ENCODE assay signal across 9 cellular contexts in the genomic region with DNA sequence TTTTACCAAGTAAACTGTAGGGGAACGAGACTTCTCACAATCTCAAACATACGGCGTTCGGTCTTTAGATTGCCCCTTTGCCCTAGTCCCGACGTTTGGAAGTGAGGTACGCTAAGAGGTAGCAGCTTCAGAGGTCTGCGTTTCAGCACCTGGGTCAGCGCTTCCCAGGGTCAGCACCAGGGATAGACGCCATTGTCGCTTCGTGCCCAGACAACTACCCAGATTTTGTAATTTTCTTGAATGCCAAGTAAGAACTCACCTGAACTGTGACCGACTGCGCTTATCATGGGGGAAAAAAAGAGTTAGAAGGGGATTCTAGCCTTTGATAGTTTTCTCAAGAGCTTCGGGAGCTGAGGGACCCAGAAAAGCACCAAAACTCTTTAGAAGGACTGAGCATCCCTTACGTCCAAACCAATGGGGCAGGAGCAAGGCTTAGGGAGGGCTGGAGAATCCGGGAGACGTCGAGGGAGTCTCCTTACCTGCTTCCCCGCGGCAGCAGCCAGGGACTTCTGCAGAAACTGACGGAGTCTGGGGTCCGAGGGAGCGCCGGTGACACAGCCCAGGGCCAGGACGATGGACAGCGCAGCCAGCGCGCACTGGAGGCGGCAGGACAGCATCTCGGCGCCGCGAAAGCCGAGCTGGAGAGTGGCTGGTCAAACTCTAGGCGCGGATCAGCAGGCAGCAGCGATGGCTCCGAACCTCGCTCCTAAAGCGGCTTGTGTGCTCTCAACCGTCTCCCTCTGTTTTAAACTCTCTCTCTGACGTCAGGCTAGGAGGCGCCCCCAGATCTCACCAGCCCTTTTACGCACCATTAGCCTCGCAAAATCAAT. TPM values are rescaled to one million over a fixed set of nuclear protein-coding genes. Genes with fewer than 3 reads are reported as not detected.
DNase-seq lines count a peak whose midpoint lies in the region; ATAC-seq lines count a peak whose summit lies in the region.
"Had no signal": no experiment of that assay in that cellular context is flagged by ENCODE, and none has a peak within 500 bp of the region (broad histone marks: within the 10 kb centered on the region; RNA-seq: fewer than 3 reads in every experiment).

SST (minus strand) TSS at position 720 of the 830 bp plus-strand sequence; CDS start at position 617, 103 bp downstream.

- peaks cover 12% of the 10 kb centered on the region for H3K4me1 Mint-ChIP-seq in activated CD4-positive, alpha-beta T cell treated with anti-CD3 and anti-CD28 coated beads for 36 hours
- H3K4me1 Mint-ChIP-seq in immature natural killer cell = no peaks in the 10 kb centered on the region

- H3K27me3 Mint-ChIP-seq in activated CD4-positive, alpha-beta T cell treated with anti-CD3 and anti-CD28 coated beads for 36 hours = peaks cover 55% of the 10 kb centered on the region
- H3K27me3 Mint-ChIP-seq in immature natural killer cell (ENCODE audit: low read depth in 3 of 3) = peaks cover 11 to 20% (median 13%) of the 10 kb centered on the region in 3 donors

- intact Hi-C loops in activated CD4-positive, alpha-beta T cell treated with anti-CD3 and anti-CD28 coated beads for 36 hours (cut with DNase I, micrococcal nuclease) = no loop called here

- no peaks in the 10 kb centered on the region for H3K36me3 Mint-ChIP-seq in activated CD4-positive, alpha-beta T cell treated with anti-CD3 and anti-CD28 coated beads for 36 hours (ENCODE audit: low read depth)
- no peaks in the 10 kb centered on the region for H3K36me3 Mint-ChIP-seq in immature natural killer cell

- CTCF ChIA-PET in activated CD4-positive, alpha-beta T cell treated with anti-CD3 and anti-CD28 coated beads for 36 hours (lab: Charles Lee) = interaction anchor here (0.5 to 3.2 kb wide), 7 partner anchors 9 to 1149 kb away, joined by 3 to 30 read pairs (median 4); no protein-coding TSS in a partner anchor

- peak; percentile 40 for ATAC-seq in activated CD4-positive, alpha-beta T cell treated with anti-CD3 and anti-CD28 coated beads for 36 hours

- H3K9me3 Mint-ChIP-seq in activated CD4-positive, alpha-beta T cell treated with anti-CD3 and anti-CD28 coated beads for 36 hours (ENCODE audit: low read depth) = no peaks in the 10 kb centered on the region
- peaks cover 0 to 1% (median 0%) of the 10 kb centered on the region in 6 donors for H3K9me3 Mint-ChIP-seq in immature natural killer cell

- no peak within 1 kb of the TSS for H3K4me3 Mint-ChIP-seq in activated CD4-positive, alpha-beta T cell treated with anti-CD3 and anti-CD28 coated beads for 36 hours
- H3K4me3 Mint-ChIP-seq in immature natural killer cell = no peak within 1 kb of the TSS

- POLR2A ChIA-PET in activated CD4-positive, alpha-beta T cell treated with anti-CD3 and anti-CD28 coated beads for 36 hours (lab: Charles Lee) = no interaction called here

- DNase-seq in activated CD4-positive, alpha-beta T cell treated with anti-CD3 and anti-CD28 coated beads for 36 hours = peak; percentile 64
- DNase-seq in activated CD4-positive, alpha-beta T cell treated with anti-CD3 and anti-CD28 coated beads for 1 hour = no peak
- peak; percentile 27 to 40 for DNase-seq in activated CD4-positive, alpha-beta T cell treated with anti-CD3 and anti-CD28 coated beads, Interleukin-2, amount 50 U/mL, for 48 hours
- peak; percentile 16 for DNase-seq in hepatic stellate cell (ENCODE audit: low spot score)
- peak; percentile 26 for DNase-seq in stromal cell of bone marrow (ENCODE audit: low read depth)
- no peak for DNase-seq in NCI-H187 treated with DMSO at 0.1 percent for 48 hours (lab: John Stamatoyannopoulos, UW)
- DNase-seq in immature natural killer cell = no peak
- no peak for DNase-seq in GM19238 (ENCODE audit: insufficient read length, low spot score)

- H3K27ac Mint-ChIP-seq in activated CD4-positive, alpha-beta T cell treated with anti-CD3 and anti-CD28 coated beads for 36 hours = no peak within 1 kb of the TSS
- no peak within 1 kb of the TSS for H3K27ac Mint-ChIP-seq in immature natural killer cell

RNA-seq across cellular contexts. Expression of gene SST, which starts in this region (rescaled TPM):
- total RNA-seq in activated CD4-positive, alpha-beta T cell treated with anti-CD3 and anti-CD28 coated beads for 36 hours = not detected
- polyA plus RNA-seq in immature natural killer cell = not detected
- total RNA-seq: mononuclear cell had no signal

Comparison
In these comparisons a context has a peak if more than half of its experiments do, and no peak if none do; other contexts are left out.
1. DNase-seq: peak in activated CD4-positive, alpha-beta T cell treated with anti-CD3 and anti-CD28 coated beads, Interleukin-2, amount 50 U/mL, for 48 hours (2 of 2), hepatic stellate cell (single experiment) and stromal cell of bone marrow (single experiment); none in activated CD4-positive, alpha-beta T cell treated with anti-CD3 and anti-CD28 coated beads for 1 hour (single experiment), NCI-H187 treated with DMSO at 0.1 percent for 48 hours (single experiment), immature natural killer cell (0 of 3) and GM19238 (single experiment).
2. Peak in DNase-seq and ATAC-seq in activated CD4-positive, alpha-beta T cell treated with anti-CD3 and anti-CD28 coated beads for 36 hours; RNA of the gene not detected or under 1 TPM.